ENCODE assay signal across 8 cellular contexts in the genomic region with DNA sequence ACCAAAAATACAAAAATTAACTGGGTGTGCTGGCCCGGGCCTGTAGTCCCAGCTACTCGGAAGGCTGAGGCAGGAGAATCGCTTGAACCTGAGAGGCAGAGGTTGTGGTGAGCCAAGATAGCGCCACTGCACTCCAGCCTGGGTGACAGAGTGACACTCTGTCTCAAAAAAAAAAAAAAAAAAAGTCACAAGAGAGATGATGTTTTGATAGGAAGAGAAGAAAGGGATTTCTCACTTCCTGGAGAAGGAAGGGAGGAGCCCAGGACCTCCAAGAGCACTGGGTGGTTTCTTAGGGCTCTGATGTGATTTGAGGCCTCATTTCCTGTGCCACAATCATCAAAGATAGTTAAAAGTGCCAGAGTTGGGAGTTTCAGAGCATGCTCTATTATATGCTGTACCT.
DNase-seq lines count a peak whose midpoint lies in the region; ATAC-seq and TF ChIP-seq lines count a peak whose summit lies in the region.
"Not testable (repeated sequence)": the region's sequence is repeated elsewhere in the genome, so short reads cannot be mapped to it uniquely, and the experiment has no call there.

No MANE protein-coding gene starts in this region.

- not testable (repeated sequence) for TF ChIP-seq CTCF in KMS-11 (conservative IDR thresholded peaks at IDR 0.05; ENCODE audit: low read depth, low read length)

- not testable (repeated sequence) for H4K20me1 ChIP-seq in BLaER1; KMS-11 (ENCODE audit: insufficient read depth)

- H3K27me3 Mint-ChIP-seq in T-helper 2 cell treated with Interferon-gamma antibody and Interleukin-4, amounts not matched to agents 5 μg/mL and 100 μg/mL, for 36 hours (ENCODE audit: low read depth); activated T-cell treated with anti-CD3 and anti-CD28 coated beads, Interleukin-2, amount 50 U/mL, for 72 hours (ENCODE audit: low read depth); effector memory CD8-positive, alpha-beta T cell: not testable (repeated sequence)

- peak overlapping the region; percentile 86 for H3K27ac Mint-ChIP-seq in T-helper 2 cell treated with Interferon-gamma antibody and Interleukin-4, amounts not matched to agents 5 μg/mL and 100 μg/mL, for 36 hours
- peak overlapping the region; percentile 90 for H3K27ac Mint-ChIP-seq in activated T-cell treated with anti-CD3 and anti-CD28 coated beads, Interleukin-2, amount 50 U/mL, for 72 hours
- peak overlapping the region; percentile 84 to 91 for H3K27ac Mint-ChIP-seq in activated naive CD4-positive, alpha-beta T cell treated with anti-CD3 and anti-CD28 coated beads, Interleukin-2, amount 50 U/mL, for 72 hours
- peak overlapping the region; percentile 86 to 94 for H3K27ac Mint-ChIP-seq in effector memory CD8-positive, alpha-beta T cell

- not testable (repeated sequence) for H3K9ac ChIP-seq in BLaER1, KMS-11

- H3K4me3 Mint-ChIP-seq in T-helper 2 cell treated with Interferon-gamma antibody and Interleukin-4, amounts not matched to agents 5 μg/mL and 100 μg/mL, for 36 hours = peak overlapping the region; percentile 44
- peak overlapping the region; percentile 63 to 79 for H3K4me3 Mint-ChIP-seq in activated T-cell treated with anti-CD3 and anti-CD28 coated beads, Interleukin-2, amount 50 U/mL, for 72 hours
- peak overlapping the region; percentile 62 to 64 for H3K4me3 Mint-ChIP-seq in effector memory CD8-positive, alpha-beta T cell

- H3K27me3 ChIP-seq in BLaER1; KMS-11 (ENCODE audit: insufficient read depth, low read depth): not testable (repeated sequence)

- H3K79me2 ChIP-seq in KMS-11 (ENCODE audit: insufficient read depth, low read depth) = not testable (repeated sequence)

- H3K36me3 Mint-ChIP-seq in T-helper 2 cell treated with Interferon-gamma antibody and Interleukin-4, amounts not matched to agents 5 μg/mL and 100 μg/mL, for 36 hours (ENCODE audit: low read depth); activated T-cell treated with anti-CD3 and anti-CD28 coated beads, Interleukin-2, amount 50 U/mL, for 72 hours (ENCODE audit: insufficient read depth in 2 of 2); effector memory CD8-positive, alpha-beta T cell (ENCODE audit: insufficient read depth): not testable (repeated sequence)
- H3K36me3 Mint-ChIP-seq in activated naive CD4-positive, alpha-beta T cell treated with anti-CD3 and anti-CD28 coated beads, Interleukin-2, amount 50 U/mL, for 72 hours = peaks cover 7 to 36% of the 10 kb centered on the region in 2 donors

- H3K9me3 ChIP-seq in BLaER1 = not testable (repeated sequence)

- ATAC-seq in activated T-cell treated with anti-CD3 and anti-CD28 coated beads, Interleukin-2, amount 50 U/mL, for 72 hours (replicated peaks in 1 of 2) = peak; percentile 49 to 58
- ATAC-seq in activated naive CD4-positive, alpha-beta T cell treated with anti-CD3 and anti-CD28 coated beads, Interleukin-2, amount 50 U/mL, for 72 hours = peak; percentile 60 to 68
- ATAC-seq in effector memory CD8-positive, alpha-beta T cell (replicated peaks) = peak; percentile 92

- not testable (repeated sequence) for H3K36me3 ChIP-seq in BLaER1; KMS-11 (ENCODE audit: insufficient read depth)

- peaks cover 64% of the 10 kb centered on the region for H3K4me1 Mint-ChIP-seq in T-helper 2 cell treated with Interferon-gamma antibody and Interleukin-4, amounts not matched to agents 5 μg/mL and 100 μg/mL, for 36 hours (ENCODE audit: low read depth)
- H3K4me1 Mint-ChIP-seq in activated T-cell treated with anti-CD3 and anti-CD28 coated beads, Interleukin-2, amount 50 U/mL, for 72 hours (ENCODE audit: low read depth) = peaks cover 61% of the 10 kb centered on the region
- H3K4me1 Mint-ChIP-seq in effector memory CD8-positive, alpha-beta T cell (ENCODE audit: low read depth in 2 of 2) = peaks cover 37 to 55% of the 10 kb centered on the region in 2 donors

- H3K4me2 ChIP-seq in BLaER1 (0 out of 2 replicates have a peak overlapping the region, but pooled peaks have one; percentile 10), KMS-11 (peak overlapping the region; percentile 50)

- not testable (repeated sequence) for H2AFZ ChIP-seq in KMS-11 (ENCODE audit: low read depth)

- H3K27ac ChIP-seq in BLaER1, KMS-11: not testable (repeated sequence)

- not testable (repeated sequence) for H3K9me3 Mint-ChIP-seq in T-helper 2 cell treated with Interferon-gamma antibody and Interleukin-4, amounts not matched to agents 5 μg/mL and 100 μg/mL, for 36 hours; activated T-cell treated with anti-CD3 and anti-CD28 coated beads, Interleukin-2, amount 50 U/mL, for 72 hours; effector memory CD8-positive, alpha-beta T cell
- peaks cover 6 to 15% of the 10 kb centered on the region in 2 donors for H3K9me3 Mint-ChIP-seq in activated naive CD4-positive, alpha-beta T cell treated with anti-CD3 and anti-CD28 coated beads, Interleukin-2, amount 50 U/mL, for 72 hours

- not testable (repeated sequence) for H3K4me3 ChIP-seq in BLaER1; KMS-11 (IDR thresholded peaks at IDR 0.05; ENCODE audit: insufficient read depth, low read depth, low read length)

- not testable (repeated sequence) for H3K4me1 ChIP-seq in BLaER1
- H3K4me1 ChIP-seq in KMS-11 (ENCODE audit: low read depth, poor library complexity, severe bottlenecking) = peaks cover 60% of the 10 kb centered on the region

- not testable (repeated sequence) for DNase-seq in T-helper 2 cell treated with Interferon-gamma antibody and Interleukin-4, amounts not matched to agents 5 μg/mL and 100 μg/mL, for 36 hours (ENCODE audit: low spot score); activated naive CD4-positive, alpha-beta T cell treated with anti-CD3 and anti-CD28 coated beads, Interleukin-2, amount 50 U/mL, for 72 hours (ENCODE audit: low spot score in 2 of 2)
- DNase-seq in activated CD4-positive, alpha-beta T cell treated with anti-CD3 and anti-CD28 coated beads, Interleukin-2, amount 50 U/mL, for 4 hours = peak; percentile 17 to 20
- peak; percentile 24 to 35 for DNase-seq in activated T-cell treated with anti-CD3 and anti-CD28 coated beads, Interleukin-2, amount 50 U/mL, for 72 hours
- DNase-seq in effector memory CD8-positive, alpha-beta T cell = peak; percentile 20 to 29 (median 27)
- DNase-seq in stimulated activated CD8-positive, alpha-beta memory T cell treated with anti-CD3 and anti-CD28 coated beads, Interleukin-12 subunit alpha, Interleukin-12 subunit beta, amount 100 ng/mL, for 1 hour (ENCODE audit: low read depth) = peak; percentile 14
